ENCODE assay signal across 8 cellular contexts in genomic region chr12:121096199-121096798, GRCh38. TPM values are rescaled to one million over a fixed set of nuclear protein-coding genes. Genes with fewer than 3 reads are reported as not detected.
DNase-seq lines count a peak whose midpoint lies in the region; TF ChIP-seq lines count a peak whose summit lies in the region.

No MANE protein-coding gene starts in this region.

- peak overlapping the region; percentile 77 for H3K4me3 ChIP-seq in OCI-LY3 (ENCODE audit: low read length)
- H3K4me3 ChIP-seq in endodermal cell (ENCODE audit: low read length), result no peak overlapping the region
- H3K4me3 ChIP-seq in stomach, result peak overlapping the region; percentile 24 to 42 (median 34)
- H3K4me3 ChIP-seq in Karpas-422 (ENCODE audit: low read length), result no peak overlapping the region

- H3K9me3 ChIP-seq in OCI-LY3 (ENCODE audit: insufficient read depth, low read length) (peaks cover 5% of the 10 kb centered on the region; the same call in 1 of the 2 replicates), endodermal cell (ENCODE audit: control insufficient read depth, low read length) (peaks cover 11% of the 10 kb centered on the region), stomach (peaks cover 0 to 12% (median 3%) of the 10 kb centered on the region in 4 donors), Karpas-422 (ENCODE audit: low read length) (0 out of 2 replicates have a peak, but pooled peaks cover 3% of the 10 kb centered on the region)

- TF ChIP-seq POLR2A in stomach (IDR thresholded peaks at IDR 0.05), result no peak

- intact Hi-C loops in stomach (cut with DNase I; ENCODE audit: low total_unique reads), result no loop called here

- H4K20me1 ChIP-seq in OCI-LY3 (ENCODE audit: insufficient read depth, low read length) (no peaks in the 10 kb centered on the region), Karpas-422 (ENCODE audit: insufficient read depth, low read depth, low read length) (no peaks in the 10 kb centered on the region)

- TF ChIP-seq CTCF in OCI-LY3 (IDR thresholded peaks at IDR 0.05; ENCODE audit: low read depth, low read length), result no peak
- peak; percentile 2 for TF ChIP-seq CTCF in endodermal cell (conservative IDR thresholded peaks at IDR 0.05)
- TF ChIP-seq CTCF in stomach (IDR thresholded peaks at IDR 0.05), result no peak

- 48 to 95% methylated on average over 4 to 11 of the region's 11 CpGs for WGBS in endodermal cell (ENCODE audit: insufficient coverage in 1 of 2, insufficient read length in 1 of 2), 2 experiments
- WGBS in stomach, 5 donors, result 24 to 31% (median 27%) methylated on average over 10 to 11 of the region's 11 CpGs

- H3K9ac ChIP-seq in OCI-LY3 (ENCODE audit: low read length) (no peak overlapping the region), endodermal cell (ENCODE audit: extremely low read depth, low read length, poor library complexity, severe bottlenecking) (no peak overlapping the region), Karpas-422 (ENCODE audit: low read length) (no peak overlapping the region)

- peak overlapping the region; percentile 60 for H3K4me3 Mint-ChIP-seq in activated T-cell treated with anti-CD3 and anti-CD28 coated beads, Interleukin-2, amount 50 U/mL, for 24 hours
- H3K4me3 Mint-ChIP-seq in endodermal cell, result peak overlapping the region; percentile 45

- H3K36me3 ChIP-seq in OCI-LY3 (replicated peaks; ENCODE audit: low read depth, low read length), result no peaks in the 10 kb centered on the region
- H3K36me3 ChIP-seq in endodermal cell (ENCODE audit: control insufficient read depth, insufficient read depth, low read length), result no peaks in the 10 kb centered on the region
- H3K36me3 ChIP-seq in stomach, result no peaks in the 10 kb centered on the region
- no peaks in the 10 kb centered on the region for H3K36me3 ChIP-seq in Karpas-422 (ENCODE audit: insufficient read depth, low read length)

- H3K9me2 ChIP-seq in Karpas-422 (replicated peaks; ENCODE audit: insufficient read depth, low read length), result no peaks in the 10 kb centered on the region

- peaks cover 3% of the 10 kb centered on the region for H3K27me3 Mint-ChIP-seq in activated T-cell treated with anti-CD3 and anti-CD28 coated beads, Interleukin-2, amount 50 U/mL, for 24 hours
- H3K27me3 Mint-ChIP-seq in endodermal cell (ENCODE audit: insufficient read depth), result peaks cover 42% of the 10 kb centered on the region

- H3K4me2 ChIP-seq in OCI-LY3 (ENCODE audit: low read length), result peak overlapping the region; percentile 93
- H3K4me2 ChIP-seq in Karpas-422 (ENCODE audit: low read depth, low read length, poor library complexity, severe bottlenecking), result no peak overlapping the region

- no peak overlapping the region for H3K27ac ChIP-seq in OCI-LY3 (ENCODE audit: low read length)
- H3K27ac ChIP-seq in endodermal cell (ENCODE audit: low read depth, low read length), result no peak overlapping the region
- peak overlapping the region in 1 of 5 donors; percentile 27 for H3K27ac ChIP-seq in stomach
- no peak overlapping the region for H3K27ac ChIP-seq in Karpas-422 (ENCODE audit: low read length)

- H3K4me1 ChIP-seq in OCI-LY3 (ENCODE audit: low read length) (peaks cover 10% of the 10 kb centered on the region; the same call in 1 of the 2 replicates), endodermal cell (ENCODE audit: control insufficient read depth, insufficient read depth, low read length) (no peaks in the 10 kb centered on the region), stomach (peaks cover 9 to 15% (median 14%) of the 10 kb centered on the region in 4 donors), Karpas-422 (ENCODE audit: low read length) (peaks cover 11% of the 10 kb centered on the region)

- H3K36me3 Mint-ChIP-seq in activated T-cell treated with anti-CD3 and anti-CD28 coated beads, Interleukin-2, amount 50 U/mL, for 24 hours (ENCODE audit: low read depth), result no peaks in the 10 kb centered on the region
- H3K36me3 Mint-ChIP-seq in endodermal cell (ENCODE audit: low read depth), result no peaks in the 10 kb centered on the region

- H2AFZ ChIP-seq in OCI-LY3 (ENCODE audit: low read depth, low read length) (no peak overlapping the region), Karpas-422 (ENCODE audit: low read length) (no peak overlapping the region)

- H3K27me3 ChIP-seq in OCI-LY3 (ENCODE audit: low read depth, low read length) (peaks cover 10% of the 10 kb centered on the region; the same call in 1 of the 2 replicates), endodermal cell (ENCODE audit: control insufficient read depth, insufficient read depth, low read length, poor library complexity, severe bottlenecking) (peaks cover 8% of the 10 kb centered on the region), stomach (peaks cover 0 to 23% (median 0%) of the 10 kb centered on the region in 3 donors), Karpas-422 (ENCODE audit: low read length) (no peaks in the 10 kb centered on the region)

- no peak for TF ChIP-seq EP300 in stomach (IDR thresholded peaks at IDR 0.05)

- H3K79me2 ChIP-seq in OCI-LY3 (ENCODE audit: low read length) (no peaks in the 10 kb centered on the region), Karpas-422 (ENCODE audit: low read length) (no peaks in the 10 kb centered on the region)

- DNase-seq in activated T-cell treated with anti-CD3 and anti-CD28 coated beads, Interleukin-2, amount 50 U/mL, for 24 hours, result no peak
- DNase-seq in activated T-cell treated with anti-CD3 and anti-CD28 coated beads, Interleukin-2, amount 50 U/mL, for 48 hours, result no peak
- no peak for DNase-seq in endodermal cell
- DNase-seq in stomach, result no peak
- no peak for DNase-seq in pons (ENCODE audit: low spot score)
- no peak for DNase-seq in middle frontal gyrus (ENCODE audit: extremely low spot score, low spot score)
- DNase-seq in Karpas-422, result no peak

- no peaks in the 10 kb centered on the region for H3K9me3 Mint-ChIP-seq in activated T-cell treated with anti-CD3 and anti-CD28 coated beads, Interleukin-2, amount 50 U/mL, for 24 hours
- peaks cover 11% of the 10 kb centered on the region for H3K9me3 Mint-ChIP-seq in endodermal cell

- H3K27ac Mint-ChIP-seq in activated T-cell treated with anti-CD3 and anti-CD28 coated beads, Interleukin-2, amount 50 U/mL, for 24 hours, result no peak overlapping the region
- no peak overlapping the region for H3K27ac Mint-ChIP-seq in endodermal cell

- H3K4me1 Mint-ChIP-seq in activated T-cell treated with anti-CD3 and anti-CD28 coated beads, Interleukin-2, amount 50 U/mL, for 24 hours (ENCODE audit: low read depth), result peaks cover 46% of the 10 kb centered on the region
- H3K4me1 Mint-ChIP-seq in endodermal cell, result peaks cover 7% of the 10 kb centered on the region

RNA-seq across cellular contexts. Expression of gene P2RX7, which starts 36.4 kb away (rescaled TPM):
- total RNA-seq in endodermal cell (under 1 TPM in 1 of 2 donors, not detected in 1; 0.18 TPM), stomach (1 to 10 TPM in 3 of 5 donors, not detected in 2; 1.3 to 2.2 (median 1.8) TPM)
- 0.64 TPM for polyA plus RNA-seq in endodermal cell (2013, experiment 1 of 2)
- 0.33 TPM for polyA plus RNA-seq in endodermal cell (2013, experiment 2 of 2)
- under 1 TPM; 0.31 to 0.60 (median 0.46) TPM for polyA plus RNA-seq in stomach
- total RNA-seq in Karpas-422 (2014; rRNA removed; shearing (Covaris generic); ENCODE audit: low replicate concordance), result 0.18 TPM in 1 of 2 replicates, not detected in the other

RNA-seq across cellular contexts. Expression of gene OASL, which starts 57.3 kb away (rescaled TPM):
- total RNA-seq in endodermal cell (not detected), stomach (10 to 100 TPM in 3 of 5 donors, not detected in 2; 19.3 to 35.0 (median 24.8) TPM)
- not detected for polyA plus RNA-seq in endodermal cell (2013, experiment 1 of 2)
- not detected for polyA plus RNA-seq in endodermal cell (2013, experiment 2 of 2)
- polyA plus RNA-seq in stomach, result 10 to 100 TPM in 1 of 3 donors, 1 to 10 TPM in 2; 2.1 to 54.7 (median 4.5) TPM
- total RNA-seq in Karpas-422 (2014; rRNA removed; shearing (Covaris generic); ENCODE audit: low replicate concordance), result 0.69 and 1.4 TPM in 2 replicates

Comparison
In these comparisons a context has a peak if more than half of its experiments do, and no peak if none do; other contexts are left out.
1. H3K4me3 ChIP-seq: peak in OCI-LY3 (single experiment) and stomach (4 of 4); none in endodermal cell (single experiment) and Karpas-422 (single experiment).